ENCODE assay signal across 12 cellular contexts in genomic region chr4:47510036-47510435, GRCh38. TPM values are rescaled to one million over a fixed set of nuclear protein-coding genes. Genes with fewer than 3 reads are reported as not detected.
DNase-seq lines count a peak whose midpoint lies in the region; ATAC-seq, FAIRE-seq and TF ChIP-seq lines count a peak whose summit lies in the region.
"Had no signal": no experiment of that assay in that cellular context is flagged by ENCODE, and none has a peak within 500 bp of the region (broad histone marks: within the 10 kb centered on the region; RNA-seq: fewer than 3 reads in every experiment).

No MANE protein-coding gene starts in this region.

- H3K9me3 Mint-ChIP-seq in activated naive CD8-positive, alpha-beta T cell treated with anti-CD3 and anti-CD28 coated beads, Interleukin-2, amount 50 U/mL, for 24 hours, result no peaks in the 10 kb centered on the region

- peaks cover 14% of the 10 kb centered on the region for H3K4me1 Mint-ChIP-seq in activated naive CD8-positive, alpha-beta T cell treated with anti-CD3 and anti-CD28 coated beads, Interleukin-2, amount 50 U/mL, for 24 hours

- peaks cover 9% of the 10 kb centered on the region for H3K36me3 Mint-ChIP-seq in activated naive CD8-positive, alpha-beta T cell treated with anti-CD3 and anti-CD28 coated beads, Interleukin-2, amount 50 U/mL, for 24 hours (ENCODE audit: low read depth)

- no peaks in the 10 kb centered on the region for H3K9me3 ChIP-seq in skeletal muscle satellite cell (replicated peaks; ENCODE audit: low read length)

- H3K9ac ChIP-seq in skeletal muscle satellite cell (ENCODE audit: low read depth, low read length), result peak overlapping the region; percentile 46

- DNase-seq in choroid plexus epithelial cell (ENCODE audit: low read depth) (peak; percentile 25), superior temporal gyrus (ENCODE audit: extremely low spot score) (no peak), D721Med (ENCODE audit: insufficient read length, low spot score) (no peak)
- DNase-seq in activated naive CD8-positive, alpha-beta T cell treated with anti-CD3 and anti-CD28 coated beads, Interleukin-2, amount 50 U/mL, for 24 hours, result no peak
- DNase-seq: activated CD4-positive, alpha-beta T cell treated with anti-CD3 and anti-CD28 coated beads for 36 hours; islet precursor cell; NCI-H2081 treated with DMSO at 0.1 percent for 48 hours; right cardiac atrium had no signal

- H3K27me3 Mint-ChIP-seq in activated naive CD8-positive, alpha-beta T cell treated with anti-CD3 and anti-CD28 coated beads, Interleukin-2, amount 50 U/mL, for 24 hours, result no peaks in the 10 kb centered on the region
- H3K27me3 Mint-ChIP-seq: activated CD4-positive, alpha-beta T cell treated with anti-CD3 and anti-CD28 coated beads for 36 hours had no signal

- ATAC-seq in GM19372 (IDR thresholded peaks at IDR 0.05; ENCODE audit: low read depth, unreplicated experiment), result peak; percentile 12
- peak; percentile 27 for ATAC-seq in HG03045 (IDR thresholded peaks at IDR 0.05; ENCODE audit: unreplicated experiment)
- ATAC-seq in HG03469 (IDR thresholded peaks at IDR 0.05; ENCODE audit: unreplicated experiment), result no peak
- ATAC-seq in activated naive CD8-positive, alpha-beta T cell treated with anti-CD3 and anti-CD28 coated beads, Interleukin-2, amount 50 U/mL, for 24 hours, result no peak
- ATAC-seq: activated CD4-positive, alpha-beta T cell treated with anti-CD3 and anti-CD28 coated beads for 36 hours had no signal

- peaks cover 15% of the 10 kb centered on the region for H3K36me3 ChIP-seq in skeletal muscle satellite cell (ENCODE audit: insufficient read depth, low read length)

- no peak overlapping the region for H3K4me3 Mint-ChIP-seq in activated naive CD8-positive, alpha-beta T cell treated with anti-CD3 and anti-CD28 coated beads, Interleukin-2, amount 50 U/mL, for 24 hours
- H3K4me3 Mint-ChIP-seq: activated CD4-positive, alpha-beta T cell treated with anti-CD3 and anti-CD28 coated beads for 36 hours had no signal

- H3K4me2 ChIP-seq in skeletal muscle satellite cell (ENCODE audit: low read length), result no peak overlapping the region

- H3K27ac Mint-ChIP-seq in activated naive CD8-positive, alpha-beta T cell treated with anti-CD3 and anti-CD28 coated beads, Interleukin-2, amount 50 U/mL, for 24 hours, result no peak overlapping the region
- H3K27ac Mint-ChIP-seq: activated CD4-positive, alpha-beta T cell treated with anti-CD3 and anti-CD28 coated beads for 36 hours had no signal

- peaks cover 6% of the 10 kb centered on the region for H3K4me1 ChIP-seq in skeletal muscle satellite cell (ENCODE audit: control insufficient read depth, insufficient read depth, low read length)

- no peak overlapping the region for H3K4me3 ChIP-seq in choroid plexus epithelial cell (ENCODE audit: low read depth, low read length)
- no peak overlapping the region for H3K4me3 ChIP-seq in skeletal muscle satellite cell (ENCODE audit: low read length)

- TF ChIP-seq CTCF in choroid plexus epithelial cell (conservative IDR thresholded peaks at IDR 0.05; ENCODE audit: low read depth, low read length), result no peak
- no peak for TF ChIP-seq CTCF in D721Med (IDR thresholded peaks at IDR 0.05; ENCODE audit: insufficient read depth, missing control alignments)

- H3K27me3 ChIP-seq in skeletal muscle satellite cell (ENCODE audit: control insufficient read depth, insufficient read depth, low read length), result no peaks in the 10 kb centered on the region

- no peak for FAIRE-seq in D721Med (lab: Jason Lieb, UNC)

RNA-seq across cellular contexts. Expression of gene ATP10D, which starts 25.0 kb away (rescaled TPM):
- 8.3 and 12.7 TPM in 2 replicates for total RNA-seq in skeletal muscle satellite cell (2012; rRNA removed)

RNA-seq across cellular contexts. Expression of gene COMMD8, which starts 46.5 kb away (rescaled TPM):
- 31.0 and 34.7 TPM in 2 replicates for total RNA-seq in skeletal muscle satellite cell (2012; rRNA removed)

Comparison
In these comparisons a context has a peak if more than half of its experiments do, and no peak if none do; other contexts are left out.
1. ATAC-seq: peak in GM19372 (single experiment) and HG03045 (single experiment); none in HG03469 (single experiment) and activated naive CD8-positive, alpha-beta T cell treated with anti-CD3 and anti-CD28 coated beads, Interleukin-2, amount 50 U/mL, for 24 hours (single experiment).